Comparison of ENCODE assay signal across 19 cellular contexts in the genomic region with DNA sequence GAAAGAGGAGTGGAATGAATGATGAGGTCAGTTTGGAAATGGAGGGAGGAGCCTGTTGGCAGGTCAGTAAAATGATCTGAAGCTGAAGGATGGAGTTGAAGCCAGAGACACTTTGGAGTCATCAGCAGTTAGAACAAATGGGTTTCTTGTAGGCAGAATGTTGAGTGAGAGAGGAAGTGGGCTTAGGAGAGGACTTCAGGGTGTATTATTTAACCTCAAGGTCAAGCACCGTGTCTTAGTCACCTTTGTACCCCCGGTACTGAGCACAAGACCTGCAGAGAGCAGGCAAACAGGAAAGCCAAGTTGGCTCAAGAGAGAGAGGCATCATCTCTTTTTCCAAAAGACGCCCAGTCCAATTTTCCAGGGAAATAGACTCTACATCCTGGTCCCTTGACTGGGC. TPM values are rescaled to one million over a fixed set of nuclear protein-coding genes. Genes with fewer than 3 reads are reported as not detected.
DNase-seq lines count a peak whose midpoint lies in the region; ATAC-seq and TF ChIP-seq lines count a peak whose summit lies in the region.
"Had no signal": no experiment of that assay in that cellular context is flagged by ENCODE, and none has a peak within 500 bp of the region (broad histone marks: within the 10 kb centered on the region; RNA-seq: fewer than 3 reads in every experiment).

No MANE protein-coding gene starts in this region.

- H3K9ac ChIP-seq in PC-3 (ENCODE audit: low read length) (no peak overlapping the region), MM.1S (ENCODE audit: low read length) (no peak overlapping the region)

- no peaks in the 10 kb centered on the region for H3K9me3 ChIP-seq in PC-3 (ENCODE audit: low read length)
- no peaks in the 10 kb centered on the region for H3K9me3 ChIP-seq in MM.1S (replicated peaks; ENCODE audit: insufficient read depth, low read length)

- peaks cover 41% of the 10 kb centered on the region for H3K4me1 Mint-ChIP-seq in activated naive CD4-positive, alpha-beta T cell treated with anti-CD3 and anti-CD28 coated beads, Interleukin-2, amount 50 U/mL, for 24 hours
- peaks cover 73% of the 10 kb centered on the region for H3K4me1 Mint-ChIP-seq in stimulated activated memory B cell treated with anti-CD40 and anti-IgM and Interleukin-4, amounts not matched to agents 10 μg/mL and 1 μg/mL and 100 μg/mL, for 72 hours

- POLR2A ChIA-PET in PC-3 (lab: Charles Lee; ENCODE audit: unreplicated experiment): interaction anchor here (0.5 kb wide), 1 partner anchor 111 kb away, joined by 4 read pairs; no protein-coding TSS in a partner anchor

- H3K4me2 ChIP-seq in PC-3 (ENCODE audit: low read length) (no peak overlapping the region), MM.1S (ENCODE audit: low read depth, low read length) (no peak overlapping the region)

- H2AFZ ChIP-seq in PC-3 (ENCODE audit: low read length): no peak overlapping the region
- no peak overlapping the region for H2AFZ ChIP-seq in MM.1S (ENCODE audit: low read length)

- H3K27ac ChIP-seq in PC-3 (ENCODE audit: low read length) (peak overlapping the region; percentile 31; the same call in 1 of the 2 replicates), caudate nucleus (ENCODE audit: low read depth, low read length) (peak overlapping the region; percentile 3), MM.1S (ENCODE audit: low read length) (no peak overlapping the region)

- peaks cover 26% of the 10 kb centered on the region for H3K36me3 Mint-ChIP-seq in activated naive CD4-positive, alpha-beta T cell treated with anti-CD3 and anti-CD28 coated beads, Interleukin-2, amount 50 U/mL, for 24 hours
- peaks cover 74% of the 10 kb centered on the region for H3K36me3 Mint-ChIP-seq in stimulated activated memory B cell treated with anti-CD40 and anti-IgM and Interleukin-4, amounts not matched to agents 10 μg/mL and 1 μg/mL and 100 μg/mL, for 72 hours

- H3K4me3 Mint-ChIP-seq in activated naive CD4-positive, alpha-beta T cell treated with anti-CD3 and anti-CD28 coated beads, Interleukin-2, amount 50 U/mL, for 24 hours: peak overlapping the region; percentile 23
- no peak overlapping the region for H3K4me3 Mint-ChIP-seq in stimulated activated memory B cell treated with anti-CD40 and anti-IgM and Interleukin-4, amounts not matched to agents 10 μg/mL and 1 μg/mL and 100 μg/mL, for 72 hours

- H4K20me1 ChIP-seq in PC-3 (ENCODE audit: low read length) (no peaks in the 10 kb centered on the region), MM.1S (ENCODE audit: insufficient read depth, low read length) (no peaks in the 10 kb centered on the region)

- H3K36me3 ChIP-seq in PC-3 (ENCODE audit: low read depth, low read length) (peaks cover 22% of the 10 kb centered on the region; the same call in 1 of the 2 replicates), MM.1S (replicated peaks; ENCODE audit: insufficient read depth, low read length) (no peaks in the 10 kb centered on the region)

- no peaks in the 10 kb centered on the region for H3K79me2 ChIP-seq in PC-3 (ENCODE audit: low read length)
- no peaks in the 10 kb centered on the region for H3K79me2 ChIP-seq in MM.1S (ENCODE audit: low read length)

- no peaks in the 10 kb centered on the region for H3K9me2 ChIP-seq in PC-3 (replicated peaks; ENCODE audit: low read length)
- no peaks in the 10 kb centered on the region for H3K9me2 ChIP-seq in MM.1S (replicated peaks; ENCODE audit: insufficient read depth, low read length)

- H3F3A ChIP-seq in PC-3 (ENCODE audit: low read length, unreplicated experiment) (no peaks in the 10 kb centered on the region), MM.1S (ENCODE audit: insufficient read depth, low read length) (peaks cover 15% of the 10 kb centered on the region; the same call in 1 of the 2 replicates)

- no peaks in the 10 kb centered on the region for H3K9me3 Mint-ChIP-seq in activated naive CD4-positive, alpha-beta T cell treated with anti-CD3 and anti-CD28 coated beads, Interleukin-2, amount 50 U/mL, for 24 hours
- H3K9me3 Mint-ChIP-seq in stimulated activated memory B cell treated with anti-CD40 and anti-IgM and Interleukin-4, amounts not matched to agents 10 μg/mL and 1 μg/mL and 100 μg/mL, for 72 hours: no peaks in the 10 kb centered on the region

- DNase-seq in activated naive CD4-positive, alpha-beta T cell treated with anti-CD3 and anti-CD28 coated beads, Interleukin-2, amount 50 U/mL, for 16 hours: no peak
- DNase-seq in PC-3: no peak
- no peak for DNase-seq in caudate nucleus (lab: John Stamatoyannopoulos, UW)
- no peak for DNase-seq in MM.1S
- DNase-seq: COR-L47, foreskin melanocyte, NCI-H1930, NCI-H446 treated with DMSO at 0.1 percent for 48 hours, Right ventricle myocardium superior, substantia nigra had no signal

- TF ChIP-seq CTCF in PC-3 (conservative IDR thresholded peaks at IDR 0.05; ENCODE audit: low read depth, low read length) (no peak), MM.1S (IDR thresholded peaks at IDR 0.05; ENCODE audit: low read length) (no peak)

- BruUV-seq in PC-3 (replicated peaks; lab: Mats Ljungman, UMichigan): no TSS peak

- H3K27me3 ChIP-seq in PC-3 (ENCODE audit: low read length) (no peaks in the 10 kb centered on the region), MM.1S (replicated peaks; ENCODE audit: insufficient read depth, low read length) (no peaks in the 10 kb centered on the region)

- intact Hi-C loops in PC-3 (cut with micrococcal nuclease): no loop called here

- no peaks in the 10 kb centered on the region for H3K27me3 Mint-ChIP-seq in activated naive CD4-positive, alpha-beta T cell treated with anti-CD3 and anti-CD28 coated beads, Interleukin-2, amount 50 U/mL, for 24 hours
- H3K27me3 Mint-ChIP-seq in stimulated activated memory B cell treated with anti-CD40 and anti-IgM and Interleukin-4, amounts not matched to agents 10 μg/mL and 1 μg/mL and 100 μg/mL, for 72 hours: no peaks in the 10 kb centered on the region

- H3K4me1 ChIP-seq in PC-3 (ENCODE audit: insufficient read depth, low read length) (peaks cover 17% of the 10 kb centered on the region; the same call in 1 of the 2 replicates), MM.1S (ENCODE audit: low read length) (peaks cover 17% of the 10 kb centered on the region)

- ATAC-seq in PC-3 (no peak), GM19324 (IDR thresholded peaks at IDR 0.05; ENCODE audit: low FRiP score, unreplicated experiment) (no peak), GM18519 (IDR thresholded peaks at IDR 0.05; ENCODE audit: low FRiP score, unreplicated experiment) (no peak)
- ATAC-seq in stimulated activated memory B cell treated with anti-CD40 and anti-IgM and Interleukin-4, amounts not matched to agents 10 μg/mL and 1 μg/mL and 100 μg/mL, for 72 hours: no peak
- ATAC-seq: left lobe of liver had no signal

- CTCF ChIA-PET in PC-3 (lab: Charles Lee): no interaction called here

- H3K27ac Mint-ChIP-seq in activated naive CD4-positive, alpha-beta T cell treated with anti-CD3 and anti-CD28 coated beads, Interleukin-2, amount 50 U/mL, for 24 hours: peak overlapping the region; percentile 64
- H3K27ac Mint-ChIP-seq in stimulated activated memory B cell treated with anti-CD40 and anti-IgM and Interleukin-4, amounts not matched to agents 10 μg/mL and 1 μg/mL and 100 μg/mL, for 72 hours: peak overlapping the region; percentile 30

- H3K4me3 ChIP-seq in PC-3 (ENCODE audit: low read length) (no peak overlapping the region), MM.1S (ENCODE audit: low read length) (no peak overlapping the region)

RNA-seq across cellular contexts. Expression of a gene that starts 23.3 kb away (rescaled TPM):
- total RNA-seq in PC-3 (2014; rRNA removed): not detected in 2 replicates
- total RNA-seq: endothelial cell of umbilical vein; left lobe of liver; MCF 10A; mononuclear cell; Right ventricle myocardium superior; T-helper 2 cell treated with Interferon-gamma antibody and Interleukin-4, amounts not matched to agents 100 ng/mL and 5 ng/mL, for 36 hours had no signal

RNA-seq across cellular contexts. Expression of a gene that starts 35.7 kb away (rescaled TPM):
- 284 and 376 TPM in 2 replicates for total RNA-seq in PC-3 (2014; rRNA removed)

RNA-seq across cellular contexts. Expression of a gene that starts 50.8 kb away (rescaled TPM):
- 52.5 and 75.0 TPM in 2 replicates for total RNA-seq in PC-3 (2014; rRNA removed)
